8 cellular contexts compared by ENCODE assay signal in the genomic region with DNA sequence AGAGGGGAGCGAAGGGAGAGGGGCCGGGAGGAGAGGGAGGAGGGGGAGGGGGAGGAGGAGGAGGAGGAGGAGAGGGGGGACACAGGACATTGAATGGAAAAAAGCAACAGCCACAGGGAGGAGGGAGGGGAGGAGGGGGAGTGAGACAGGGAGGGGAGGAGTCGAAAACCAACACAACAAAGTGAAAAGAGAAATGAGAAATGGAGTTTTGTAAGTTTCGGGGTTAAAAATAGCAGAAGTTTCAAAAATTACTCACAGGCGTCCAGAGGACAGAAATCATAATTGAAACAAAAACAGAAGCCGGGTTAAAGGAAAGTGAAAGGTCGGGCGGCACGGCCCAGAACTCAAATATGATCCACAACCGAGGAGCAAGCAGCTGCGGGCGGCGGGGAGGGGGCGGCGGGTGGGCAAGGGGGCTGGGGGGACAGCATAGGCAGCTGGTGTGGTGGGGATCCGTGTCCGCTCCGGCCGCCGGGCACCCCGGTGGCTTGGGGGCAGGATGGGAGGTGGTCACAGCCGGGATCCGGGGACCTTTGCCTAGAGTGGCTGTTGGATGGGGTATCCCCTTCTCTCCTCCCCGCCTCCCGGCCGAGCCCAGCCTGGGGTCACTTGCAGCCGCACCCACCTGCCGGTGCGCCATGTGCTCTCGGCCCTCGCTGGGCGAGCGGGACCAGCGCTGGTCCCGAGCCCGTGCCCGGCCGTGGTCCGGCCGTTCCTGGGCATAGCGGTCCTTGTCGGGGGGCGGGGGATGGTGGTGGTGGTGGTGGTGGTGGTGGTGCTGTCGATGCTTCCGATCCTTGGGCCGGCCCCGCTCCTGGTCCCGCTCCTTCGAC. TPM values are rescaled to one million over a fixed set of nuclear protein-coding genes. Genes with fewer than 3 reads are reported as not detected.
DNase-seq lines count a peak whose midpoint lies in the region; ATAC-seq and TF ChIP-seq lines count a peak whose summit lies in the region.

No MANE protein-coding gene starts in this region.

- no peaks in the 10 kb centered on the region for H3K9me3 ChIP-seq in gastrocnemius medialis

- CTCF ChIA-PET in HEK293T (lab: Yijun Ruan, JAX), result no interaction called here

- H3K4me2 ChIP-seq in mesendoderm (ENCODE audit: low read length), result no peak overlapping the region

- H4K5ac ChIP-seq in mesendoderm (ENCODE audit: low read length), result no peak overlapping the region

- ATAC-seq in GM21423 (IDR thresholded peaks at IDR 0.05; ENCODE audit: unreplicated experiment) (peak; percentile 65), gastrocnemius medialis (peak in 1 of 2 donors; percentile 41)

- no peak overlapping the region for H2AK5ac ChIP-seq in mesendoderm (ENCODE audit: low read length)

- no peak overlapping the region for H4K8ac ChIP-seq in mesendoderm (ENCODE audit: low read depth, low read length)

- no peaks in the 10 kb centered on the region for H3K79me1 ChIP-seq in mesendoderm (ENCODE audit: low read length)

- POLR2A ChIA-PET in HEK293T (lab: Yijun Ruan, JAX), result no interaction called here

- no peak for TF ChIP-seq POLR2A in gastrocnemius medialis (IDR thresholded peaks at IDR 0.05)

- no peak overlapping the region for H3K18ac ChIP-seq in mesendoderm (ENCODE audit: low read length)

- no peak overlapping the region for H2BK5ac ChIP-seq in mesendoderm (ENCODE audit: low read length)

- H3K27ac ChIP-seq in gastrocnemius medialis (peak overlapping the region; percentile 22 to 71 (median 52)), mesendoderm (ENCODE audit: low read depth, low read length) (no peak overlapping the region)

- H3K4me3 ChIP-seq in gastrocnemius medialis, result peak overlapping the region; percentile 41 to 53 (median 44)
- H3K4me3 ChIP-seq in mesendoderm (ENCODE audit: low read length), result no peak overlapping the region

- no peak overlapping the region for H3K4ac ChIP-seq in mesendoderm (ENCODE audit: low read depth, low read length)

- H3K79me2 ChIP-seq in mesendoderm (ENCODE audit: control insufficient read depth, insufficient read depth, low read length), result no peaks in the 10 kb centered on the region

- H3K4me1 ChIP-seq in gastrocnemius medialis (no peaks in the 10 kb centered on the region), mesendoderm (ENCODE audit: control insufficient read depth, low read depth, low read length) (no peaks in the 10 kb centered on the region)

- H3K27me3 ChIP-seq in gastrocnemius medialis, result peaks cover 2 to 13% (median 11%) of the 10 kb centered on the region in 3 donors
- no peaks in the 10 kb centered on the region for H3K27me3 ChIP-seq in mesendoderm (ENCODE audit: insufficient read depth, low read length, poor library complexity)

- H3K9ac ChIP-seq in mesendoderm (ENCODE audit: low read length), result no peak overlapping the region

- DNase-seq in Ammon's horn (ENCODE audit: low spot score) (peak; percentile 30), MV-4-11 (lab: John Stamatoyannopoulos, UW) (peak; percentile 97), foreskin melanocyte (peak; percentile 73), gastrocnemius medialis (peak in 1 of 2 donors; percentile 24), mesendoderm (no peak), HEK293T (ENCODE audit: extremely low spot score) (no peak)
- peak; percentile 72 to 74 for DNase-seq in activated T-cell treated with anti-CD3 and anti-CD28 coated beads, Interleukin-2, amount 50 U/mL, for 48 hours

- in situ Hi-C loops in gastrocnemius medialis (cut with MboI; ENCODE audit: low sequenced_read_pairs in 4 of 4), result no loop called here

- 100% methylated on average over 1 of the region's 49 CpGs for WGBS in mesendoderm (ENCODE audit: extremely low coverage, insufficient coverage, low lambda C conversion rate)

- H2BK15ac ChIP-seq in mesendoderm (replicated peaks; ENCODE audit: low read depth), result no peak overlapping the region

- no peak overlapping the region for H3K56ac ChIP-seq in mesendoderm (ENCODE audit: low read length)

- intact Hi-C loops in gastrocnemius medialis (cut with DNase I; ENCODE audit: low total_unique reads), result loop anchor here (5.0 kb wide), 1 partner anchor 56 kb away; the partner anchor contains the start of genes IER2 and STX10

- no peaks in the 10 kb centered on the region for H3K36me3 ChIP-seq in gastrocnemius medialis
- H3K36me3 ChIP-seq in mesendoderm (ENCODE audit: control insufficient read depth, insufficient read depth, low read length), result no peaks in the 10 kb centered on the region

- H3K23ac ChIP-seq in mesendoderm (ENCODE audit: low read length), result no peak overlapping the region

- no peak overlapping the region for H2BK120ac ChIP-seq in mesendoderm (ENCODE audit: low read depth, low read length)

- no peak for TF ChIP-seq CTCF in gastrocnemius medialis (IDR thresholded peaks at IDR 0.05 in 4 of 5, conservative IDR thresholded peaks at IDR 0.05 in 1 of 5)

TF ChIP-seq in HEK293T, 16 proteins besides CTCF, POLR2A, EP300 and RAD21:
- TF ChIP-seq FOXM1 (IDR thresholded peaks at IDR 0.05; ENCODE audit: borderline replicate concordance) (no peak), SUZ12 (IDR thresholded peaks at IDR 0.05) (no peak), NFRKB (IDR thresholded peaks at IDR 0.05) (no peak), FOXA1 (IDR thresholded peaks at IDR 0.05) (no peak), BHLHE40 (IDR thresholded peaks at IDR 0.05; ENCODE audit: borderline replicate concordance) (no peak), L3MBTL2 (conservative IDR thresholded peaks at IDR 0.05) (no peak), LEF1 (IDR thresholded peaks at IDR 0.05; ENCODE audit: borderline replicate concordance) (no peak), CTBP1 (IDR thresholded peaks at IDR 0.05; ENCODE audit: borderline replicate concordance) (no peak), TARDBP (IDR thresholded peaks at IDR 0.05) (no peak), FOXK2 (IDR thresholded peaks at IDR 0.05) (no peak), HDGF (IDR thresholded peaks at IDR 0.05; ENCODE audit: borderline replicate concordance) (no peak), SP1 (IDR thresholded peaks at IDR 0.05) (no peak), ZNF384 (IDR thresholded peaks at IDR 0.05) (no peak), ARNT (IDR thresholded peaks at IDR 0.05) (no peak), ELF4 (IDR thresholded peaks at IDR 0.05) (no peak)
- TF ChIP-seq, protein P1, sequence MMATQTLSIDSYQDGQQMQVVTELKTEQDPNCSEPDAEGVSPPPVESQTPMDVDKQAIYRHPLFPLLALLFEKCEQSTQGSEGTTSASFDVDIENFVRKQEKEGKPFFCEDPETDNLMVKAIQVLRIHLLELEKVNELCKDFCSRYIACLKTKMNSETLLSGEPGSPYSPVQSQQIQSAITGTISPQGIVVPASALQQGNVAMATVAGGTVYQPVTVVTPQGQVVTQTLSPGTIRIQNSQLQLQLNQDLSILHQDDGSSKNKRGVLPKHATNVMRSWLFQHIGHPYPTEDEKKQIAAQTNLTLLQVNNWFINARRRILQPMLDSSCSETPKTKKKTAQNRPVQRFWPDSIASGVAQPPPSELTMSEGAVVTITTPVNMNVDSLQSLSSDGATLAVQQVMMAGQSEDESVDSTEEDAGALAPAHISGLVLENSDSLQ (IDR thresholded peaks at IDR 0.05), result no peak

RNA-seq across cellular contexts. Expression of gene IER2, which starts 58.1 kb away (rescaled TPM):
- total RNA-seq in gastrocnemius medialis, result 10 to 100 TPM; 15.4 to 19.1 (median 16.7) TPM
- 75.2 TPM for polyA plus RNA-seq in mesendoderm (2013, experiment 1 of 2)
- 77.2 TPM for polyA plus RNA-seq in mesendoderm (2013, experiment 2 of 2)

RNA-seq across cellular contexts. Expression of gene STX10, which starts 58.2 kb away (rescaled TPM):
- 10 to 100 TPM; 16.5 to 40.7 (median 33.4) TPM for total RNA-seq in gastrocnemius medialis
- polyA plus RNA-seq in mesendoderm (2013, experiment 1 of 2), result 30.2 TPM
- polyA plus RNA-seq in mesendoderm (2013, experiment 2 of 2), result 29.9 TPM

Comparison
In these comparisons a context has a peak if more than half of its experiments do, and no peak if none do; other contexts are left out.
1. DNase-seq: peak in Ammon's horn (single experiment), MV-4-11 (single experiment), activated T-cell treated with anti-CD3 and anti-CD28 coated beads, Interleukin-2, amount 50 U/mL, for 48 hours (2 of 2) and foreskin melanocyte (single experiment); none in mesendoderm (single experiment) and HEK293T (single experiment).